15 cellular contexts compared by ENCODE assay signal in genomic region chr3:148974726-148975125, GRCh38. TPM values are rescaled to one million over a fixed set of nuclear protein-coding genes. Genes with fewer than 3 reads are reported as not detected.
DNase-seq lines count a peak whose midpoint lies in the region; ATAC-seq and TF ChIP-seq lines count a peak whose summit lies in the region.
"Had no signal": no experiment of that assay in that cellular context is flagged by ENCODE, and none has a peak within 500 bp of the region (broad histone marks: within the 10 kb centered on the region; RNA-seq: fewer than 3 reads in every experiment).

No MANE protein-coding gene starts in this region.

- intact Hi-C loops in activated T-helper 1 cell treated with anti-CD3 and anti-CD28 coated beads, Interleukin-12 subunit alpha, Interleukin-12 subunit beta, Interleukin-2, Interleukin-4 antibody, amounts not matched to agents 30 ng/mL and 10 ng/mL and 1 ng/mL, durations not matched to agents 14 hours and 24 hours and 36 hours (cut with micrococcal nuclease): no loop called here
- intact Hi-C loops in prostate gland (cut with DNase I): no loop called here

- no peaks in the 10 kb centered on the region for H3K9me3 Mint-ChIP-seq in activated T-helper 1 cell treated with anti-CD3 and anti-CD28 coated beads, Interleukin-12 subunit alpha, Interleukin-12 subunit beta, Interleukin-2, Interleukin-4 antibody, amounts not matched to agents 30 ng/mL and 10 ng/mL and 1 ng/mL, durations not matched to agents 14 hours and 24 hours and 36 hours
- H3K9me3 Mint-ChIP-seq: activated B cell treated with CpG ODN at 0.5 μM for 24 hours had no signal

- H3K9me3 ChIP-seq in prostate gland: no peaks in the 10 kb centered on the region

- peak; percentile 89 for ATAC-seq in GM18867 (IDR thresholded peaks at IDR 0.05; ENCODE audit: unreplicated experiment)
- ATAC-seq in HG02870 (IDR thresholded peaks at IDR 0.05; ENCODE audit: unreplicated experiment): peak; percentile 57
- ATAC-seq in GM21529 (IDR thresholded peaks at IDR 0.05; ENCODE audit: unreplicated experiment): no peak
- no peak for ATAC-seq in GM19035 (IDR thresholded peaks at IDR 0.05; ENCODE audit: unreplicated experiment)
- ATAC-seq: HCT116 had no signal

- peak overlapping the region; percentile 52 to 62 for H3K27ac ChIP-seq in prostate gland
- H3K27ac ChIP-seq: skin epidermis had no signal

- peaks cover 9% of the 10 kb centered on the region for H3K27me3 Mint-ChIP-seq in activated T-helper 1 cell treated with anti-CD3 and anti-CD28 coated beads, Interleukin-12 subunit alpha, Interleukin-12 subunit beta, Interleukin-2, Interleukin-4 antibody, amounts not matched to agents 30 ng/mL and 10 ng/mL and 1 ng/mL, durations not matched to agents 14 hours and 24 hours and 36 hours (ENCODE audit: insufficient read depth)

- no peaks in the 10 kb centered on the region for H3K36me3 Mint-ChIP-seq in activated T-helper 1 cell treated with anti-CD3 and anti-CD28 coated beads, Interleukin-12 subunit alpha, Interleukin-12 subunit beta, Interleukin-2, Interleukin-4 antibody, amounts not matched to agents 30 ng/mL and 10 ng/mL and 1 ng/mL, durations not matched to agents 14 hours and 24 hours and 36 hours (ENCODE audit: low read depth)

- DNase-seq in activated T-helper 1 cell treated with anti-CD3 and anti-CD28 coated beads, Interleukin-12 subunit alpha, Interleukin-12 subunit beta, Interleukin-2, Interleukin-4 antibody, amounts not matched to agents 30 ng/mL and 10 ng/mL and 1 ng/mL, durations not matched to agents 14 hours and 24 hours and 36 hours (ENCODE audit: low spot score): no peak
- DNase-seq in prostate gland (ENCODE audit: low spot score) (no peak), SW480 (ENCODE audit: low spot score) (no peak), MV-4-11 (lab: John Stamatoyannopoulos, UW) (no peak)
- DNase-seq: activated B cell treated with CpG ODN at 0.5 μM for 24 hours, activated gamma-delta T cell, DMS 273 treated with DMSO at 0.1 percent for 48 hours, mammary epithelial cell, NCI-H1930 had no signal

- H3K27me3 ChIP-seq in prostate gland (replicated peaks; ENCODE audit: insufficient read depth): no peaks in the 10 kb centered on the region

- no peak overlapping the region for H3K4me3 Mint-ChIP-seq in activated T-helper 1 cell treated with anti-CD3 and anti-CD28 coated beads, Interleukin-12 subunit alpha, Interleukin-12 subunit beta, Interleukin-2, Interleukin-4 antibody, amounts not matched to agents 30 ng/mL and 10 ng/mL and 1 ng/mL, durations not matched to agents 14 hours and 24 hours and 36 hours
- H3K4me3 Mint-ChIP-seq: activated B cell treated with CpG ODN at 0.5 μM for 24 hours had no signal

- H3K27ac Mint-ChIP-seq in activated T-helper 1 cell treated with anti-CD3 and anti-CD28 coated beads, Interleukin-12 subunit alpha, Interleukin-12 subunit beta, Interleukin-2, Interleukin-4 antibody, amounts not matched to agents 30 ng/mL and 10 ng/mL and 1 ng/mL, durations not matched to agents 14 hours and 24 hours and 36 hours: peak overlapping the region; percentile 7
- H3K27ac Mint-ChIP-seq: activated B cell treated with CpG ODN at 0.5 μM for 24 hours had no signal

- no peak overlapping the region for H3K4me3 ChIP-seq in prostate gland
- H3K4me3 ChIP-seq: skin epidermis had no signal

- H3K4me1 ChIP-seq in prostate gland (replicated peaks): no peaks in the 10 kb centered on the region

- TF ChIP-seq CTCF in prostate gland (IDR thresholded peaks at IDR 0.05): no peak

- H3K36me3 ChIP-seq in prostate gland: no peaks in the 10 kb centered on the region

- 86% methylated on average over 2 of the region's 2 CpGs for whole genome bisulfite sequencing in prostate gland

- peaks cover 7% of the 10 kb centered on the region for H3K4me1 Mint-ChIP-seq in activated T-helper 1 cell treated with anti-CD3 and anti-CD28 coated beads, Interleukin-12 subunit alpha, Interleukin-12 subunit beta, Interleukin-2, Interleukin-4 antibody, amounts not matched to agents 30 ng/mL and 10 ng/mL and 1 ng/mL, durations not matched to agents 14 hours and 24 hours and 36 hours (ENCODE audit: low read depth)
- H3K4me1 Mint-ChIP-seq: activated B cell treated with CpG ODN at 0.5 μM for 24 hours had no signal

- TF ChIP-seq POLR2A in prostate gland (IDR thresholded peaks at IDR 0.05): no peak

RNA-seq across cellular contexts. Expression of gene GYG1, which starts 16.6 kb away (rescaled TPM):
- 33.6 and 34.1 TPM in 2 replicates for total RNA-seq in activated T-helper 1 cell treated with anti-CD3 and anti-CD28 coated beads, Interleukin-12 subunit alpha, Interleukin-12 subunit beta, Interleukin-2, Interleukin-4 antibody, amounts not matched to agents 30 ng/mL and 10 ng/mL and 1 ng/mL, durations not matched to agents 14 hours and 24 hours and 36 hours
- total RNA-seq in prostate gland: 10 to 100 TPM; 37.4 to 69.5 TPM

Comparison
In these comparisons a context has a peak if more than half of its experiments do, and no peak if none do; other contexts are left out.
1. ATAC-seq: peak in GM18867 (single experiment) and HG02870 (single experiment); none in GM21529 (single experiment) and GM19035 (single experiment).